Comparison of ENCODE assay signal across 15 cellular contexts in the genomic region with DNA sequence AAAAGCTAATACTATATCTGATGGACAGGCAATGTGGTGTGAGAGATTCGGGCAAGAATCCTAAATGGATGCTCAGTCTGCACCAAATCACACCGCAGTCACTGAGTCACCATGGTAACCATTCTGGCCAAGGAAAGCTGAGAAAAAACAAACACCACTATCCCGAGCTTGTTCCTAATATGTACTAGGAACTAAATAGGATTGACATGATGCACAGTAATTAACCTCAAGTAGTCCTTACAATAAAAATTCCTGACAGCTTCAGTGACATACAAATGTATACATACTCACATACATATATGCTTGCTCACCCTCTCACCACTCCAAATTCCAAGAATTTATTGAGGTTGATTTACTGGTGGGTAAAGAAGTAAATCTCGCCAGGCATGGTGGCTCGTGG. TPM values are rescaled to one million over a fixed set of nuclear protein-coding genes. Genes with fewer than 3 reads are reported as not detected.
A peak's percentile ranks its signal among the peaks of the same experiment; 100 is the strongest.
DNase-seq lines count a peak whose midpoint lies in the region; ATAC-seq, FAIRE-seq and TF ChIP-seq lines count a peak whose summit lies in the region.
"Had no signal": no experiment of that assay in that cellular context is flagged by ENCODE, and none has a peak within 500 bp of the region (broad histone marks: within the 10 kb centered on the region; RNA-seq: fewer than 3 reads in every experiment).

No MANE protein-coding gene starts in this region.

- no peak for TF ChIP-seq POLR2A in GM12891 (IDR thresholded peaks at IDR 0.05; ENCODE audit: low read depth, low read length)

- ATAC-seq in GM21717 (IDR thresholded peaks at IDR 0.05; ENCODE audit: unreplicated experiment) (no peak), GM21367 (IDR thresholded peaks at IDR 0.05; ENCODE audit: unreplicated experiment) (no peak), HG02678 (IDR thresholded peaks at IDR 0.05; ENCODE audit: unreplicated experiment) (no peak)
- ATAC-seq: activated naive CD8-positive, alpha-beta T cell treated with anti-CD3 and anti-CD28 coated beads, Interleukin-2, amount 50 U/mL, for 24 hours; T-cell had no signal

- FAIRE-seq in GM12891 (lab: Jason Lieb, UNC): no peak
- FAIRE-seq: endometrium had no signal

- DNase-seq in COR-L47 (lab: John Stamatoyannopoulos, UW): peak; percentile 3
- peak; percentile 72 for DNase-seq in M059J (ENCODE audit: low read depth)
- DNase-seq in astrocyte of the hippocampus (ENCODE audit: low read depth, low spot score): peak; percentile 79
- peak; percentile 53 for DNase-seq in left kidney (ENCODE audit: low read depth, low spot score)
- no peak for DNase-seq in GM12891 (ENCODE audit: insufficient read length, low spot score)
- DNase-seq: activated naive CD8-positive, alpha-beta T cell treated with anti-CD3 and anti-CD28 coated beads, Interleukin-2, amount 50 U/mL, for 24 hours; Kasumi-1; naive B cell; NCI-H2107; T-cell; testis had no signal

TF ChIP-seq in GM12891, 5 proteins besides CTCF, POLR2A, EP300 and RAD21:
- no peak for TF ChIP-seq TAF1 (IDR thresholded peaks at IDR 0.05; ENCODE audit: low read depth, low read length)
- no peak for TF ChIP-seq SPI1 (IDR thresholded peaks at IDR 0.05; ENCODE audit: low read depth, low read length)
- TF ChIP-seq POU2F2 (IDR thresholded peaks at IDR 0.05; ENCODE audit: low read depth, low read length): no peak
- no peak for TF ChIP-seq POLR2AphosphoS5 (IDR thresholded peaks at IDR 0.05; ENCODE audit: low read depth, low read length)
- TF ChIP-seq PAX5 (IDR thresholded peaks at IDR 0.05; ENCODE audit: insufficient read depth, low read length, severe bottlenecking): no peak

RNA-seq across cellular contexts. Expression of gene RAB40A, which starts 1.1 kb away (rescaled TPM):
- total RNA-seq in M059J (2014; rRNA removed; shearing (Covaris generic)): 0.07 TPM in 1 of 2 replicates, not detected in the other
- polyA plus RNA-seq in GM12891 (2012; ENCODE audit: low read depth, missing spikeins): 0.39 TPM
